In the genomic region with DNA sequence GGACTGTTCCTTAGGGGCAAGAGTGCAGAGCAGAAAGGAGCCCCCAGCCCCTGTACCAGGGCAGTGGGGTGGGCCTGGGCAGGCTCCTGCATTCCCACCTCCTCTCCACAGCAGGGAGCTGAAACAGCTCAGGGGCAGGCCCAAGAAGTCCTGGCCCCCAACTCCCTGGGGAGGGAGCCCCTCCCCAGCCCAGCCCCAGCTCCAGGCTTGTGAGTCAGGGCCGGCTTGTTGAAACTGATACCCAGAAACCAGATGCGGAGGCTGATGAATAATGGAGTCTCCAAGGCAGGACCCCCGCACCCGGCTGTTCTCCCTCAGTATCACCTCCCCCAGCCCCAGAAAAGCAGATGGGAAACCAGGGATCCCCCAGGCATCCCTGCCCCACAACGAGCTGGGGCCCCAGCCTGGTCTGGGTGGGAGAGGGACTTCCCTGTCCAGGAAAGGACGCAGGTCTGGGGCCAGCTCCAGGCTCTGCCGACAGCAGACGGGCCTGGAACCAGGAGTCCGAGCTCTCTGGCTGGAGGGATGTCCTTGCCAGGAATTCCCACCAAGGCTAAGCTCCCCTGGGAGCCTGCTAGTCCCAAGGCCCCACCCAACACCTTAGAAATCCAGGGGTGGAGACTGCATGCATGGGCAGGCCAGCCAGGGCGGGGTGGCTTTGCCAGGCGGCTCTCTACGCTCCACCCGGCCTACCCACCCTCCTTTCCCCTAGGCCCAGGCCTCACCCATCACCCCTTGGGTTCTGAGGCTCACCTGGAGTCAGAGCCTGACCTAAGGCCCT, we compare ENCODE assay signal across 1 cellular context.
TF ChIP-seq lines count a peak whose summit lies in the region.

No MANE protein-coding gene starts in this region.

TF ChIP-seq in HepG2, 621 proteins besides CTCF, POLR2A, EP300 and RAD21:
- TF ChIP-seq ATM (IDR thresholded peaks at IDR 0.05; ENCODE audit: borderline replicate concordance) (no peak), ZBTB38 (CRISPR knock-in tag; IDR thresholded peaks at IDR 0.05) (peak; percentile 53; the same call in 1 of the 2 replicates)
